In genomic region chr12:75389706-75390105, GRCh38 we compare ENCODE assay signal across 8 cellular contexts. TPM values are rescaled to one million over a fixed set of nuclear protein-coding genes. Genes with fewer than 3 reads are reported as not detected.
DNase-seq lines count a peak whose midpoint lies in the region; TF ChIP-seq lines count a peak whose summit lies in the region.
"Had no signal": no experiment of that assay in that cellular context is flagged by ENCODE, and none has a peak within 500 bp of the region (broad histone marks: within the 10 kb centered on the region; RNA-seq: fewer than 3 reads in every experiment).

No MANE protein-coding gene starts in this region.

- H2AFZ ChIP-seq in KMS-11 (ENCODE audit: low read depth) (peak overlapping the region; percentile 53), hepatocyte (peak overlapping the region; percentile 51)

- H3K27ac ChIP-seq in KMS-11 (peak overlapping the region; percentile 86; the same call in 1 of the 2 replicates), hepatocyte (peak overlapping the region; percentile 4), stomach smooth muscle (ENCODE audit: low read length) (no peak overlapping the region)

- H4K20me1 ChIP-seq in KMS-11 (ENCODE audit: insufficient read depth), result no peaks in the 10 kb centered on the region
- no peaks in the 10 kb centered on the region for H4K20me1 ChIP-seq in hepatocyte (ENCODE audit: insufficient read depth, poor library complexity, severe bottlenecking)

- peak overlapping the region; percentile 93 for H3K27ac Mint-ChIP-seq in activated CD4-positive, alpha-beta memory T cell treated with anti-CD3 and anti-CD28 coated beads for 36 hours

- no peaks in the 10 kb centered on the region for H3K9me2 ChIP-seq in hepatocyte (replicated peaks; ENCODE audit: insufficient read depth)

- H3K9ac ChIP-seq in KMS-11, result peak overlapping the region; percentile 34; the same call in 1 of the 2 replicates
- H3K9ac ChIP-seq in stomach smooth muscle (ENCODE audit: low read length in 2 of 2), result peak overlapping the region in 1 of 2 donors; percentile 98

- no peaks in the 10 kb centered on the region for H3K27me3 Mint-ChIP-seq in activated CD4-positive, alpha-beta memory T cell treated with anti-CD3 and anti-CD28 coated beads for 36 hours

- CTCF ChIA-PET in activated CD4-positive, alpha-beta memory T cell treated with anti-CD3 and anti-CD28 coated beads for 36 hours (lab: Charles Lee), result interaction anchor here (2.5 kb wide), 1 partner anchor 90 kb away, joined by 22 read pairs; the partner anchor contains the start of gene GLIPR1

- POLR2A ChIA-PET in activated CD4-positive, alpha-beta memory T cell treated with anti-CD3 and anti-CD28 coated beads for 36 hours (lab: Charles Lee), result no interaction called here

- peaks cover 37% of the 10 kb centered on the region for H3K4me1 ChIP-seq in KMS-11 (ENCODE audit: low read depth, poor library complexity, severe bottlenecking)
- no peaks in the 10 kb centered on the region for H3K4me1 ChIP-seq in hepatocyte (ENCODE audit: insufficient read depth)
- no peaks in the 10 kb centered on the region for H3K4me1 ChIP-seq in stomach smooth muscle (ENCODE audit: control insufficient read depth, insufficient read depth, low read length)

- H3K79me2 ChIP-seq in KMS-11 (ENCODE audit: insufficient read depth, low read depth) (no peaks in the 10 kb centered on the region), hepatocyte (no peaks in the 10 kb centered on the region)

- H3K4me2 ChIP-seq in KMS-11 (peak overlapping the region; percentile 89), hepatocyte (peak overlapping the region; percentile 68)

- H3K9me3 Mint-ChIP-seq in activated CD4-positive, alpha-beta memory T cell treated with anti-CD3 and anti-CD28 coated beads for 36 hours, result peaks cover 4% of the 10 kb centered on the region

- TF ChIP-seq CTCF in KMS-11 (conservative IDR thresholded peaks at IDR 0.05; ENCODE audit: low read depth, low read length) (no peak), hepatocyte (IDR thresholded peaks at IDR 0.05; ENCODE audit: poor library complexity) (no peak)

- no peaks in the 10 kb centered on the region for H3K27me3 ChIP-seq in KMS-11 (ENCODE audit: insufficient read depth, low read depth)
- no peaks in the 10 kb centered on the region for H3K27me3 ChIP-seq in hepatocyte
- H3K27me3 ChIP-seq in stomach smooth muscle (ENCODE audit: control insufficient read depth in 1 of 2, insufficient read depth in 2 of 2, low read length in 2 of 2), result no peaks in the 10 kb centered on the region

- H3K9me3 ChIP-seq in hepatocyte (ENCODE audit: low read depth) (no peaks in the 10 kb centered on the region), stomach smooth muscle (ENCODE audit: control insufficient read depth in 2 of 2, low read length in 2 of 2) (no peaks in the 10 kb centered on the region)
- H3K9me3 ChIP-seq: mucosa of descending colon had no signal

- DNase-seq in activated CD4-positive, alpha-beta memory T cell treated with anti-CD3 and anti-CD28 coated beads for 36 hours, result no peak
- DNase-seq in hepatocyte (ENCODE audit: low spot score) (no peak), NCI-H82 (lab: John Stamatoyannopoulos, UW) (no peak), retina (no peak), NCI-H82 treated with DMSO at 0.1 percent for 48 hours (lab: John Stamatoyannopoulos, UW; ENCODE audit: unreplicated experiment) (no peak)
- DNase-seq: mucosa of descending colon had no signal

- no peak overlapping the region for H3K4me3 ChIP-seq in KMS-11 (IDR thresholded peaks at IDR 0.05; ENCODE audit: insufficient read depth, low read depth, low read length)
- H3K4me3 ChIP-seq in hepatocyte, result peak overlapping the region; percentile 4
- H3K4me3 ChIP-seq in stomach smooth muscle (ENCODE audit: low read length in 2 of 2), result peak overlapping the region; percentile 84 to 96
- H3K4me3 ChIP-seq: mucosa of descending colon had no signal

- peak overlapping the region; percentile 86 for H3K4me3 Mint-ChIP-seq in activated CD4-positive, alpha-beta memory T cell treated with anti-CD3 and anti-CD28 coated beads for 36 hours

- H3K36me3 Mint-ChIP-seq in activated CD4-positive, alpha-beta memory T cell treated with anti-CD3 and anti-CD28 coated beads for 36 hours, result no peaks in the 10 kb centered on the region

- 56% methylated on average over 1 of the region's 1 CpG for WGBS in hepatocyte (ENCODE audit: low lambda C conversion rate, missing lambda C conversion rate)

- intact Hi-C loops in activated CD4-positive, alpha-beta memory T cell treated with anti-CD3 and anti-CD28 coated beads for 36 hours (cut with micrococcal nuclease), result loop anchor here (2.0 to 5.0 kb wide), 2 partner anchors 631 to 852 kb away; partner anchors contain the start of gene ATXN7L3B

- H3K4me1 Mint-ChIP-seq in activated CD4-positive, alpha-beta memory T cell treated with anti-CD3 and anti-CD28 coated beads for 36 hours (ENCODE audit: low read depth), result peaks cover 34% of the 10 kb centered on the region

- H3K36me3 ChIP-seq in KMS-11 (ENCODE audit: insufficient read depth) (no peaks in the 10 kb centered on the region), hepatocyte (replicated peaks; ENCODE audit: insufficient read depth, low read depth) (no peaks in the 10 kb centered on the region), stomach smooth muscle (ENCODE audit: control insufficient read depth in 2 of 2, insufficient read depth in 2 of 2, low read length in 2 of 2) (no peaks in the 10 kb centered on the region)

RNA-seq across cellular contexts. Expression of gene GLIPR1L2, which starts 1.2 kb away (rescaled TPM):
- total RNA-seq in activated CD4-positive, alpha-beta memory T cell treated with anti-CD3 and anti-CD28 coated beads for 36 hours, result under 1 TPM; 0.17 to 0.24 TPM
- total RNA-seq in hepatocyte, result 1.1 TPM in 1 of 2 replicates, not detected in the other
- 0.86 and 0.92 TPM in 2 replicates for polyA plus RNA-seq in hepatocyte

RNA-seq across cellular contexts. Expression of gene GLIPR1L1, which starts 55.2 kb away (rescaled TPM):
- total RNA-seq in activated CD4-positive, alpha-beta memory T cell treated with anti-CD3 and anti-CD28 coated beads for 36 hours, result not detected
- total RNA-seq in hepatocyte, result not detected in 2 replicates
- polyA plus RNA-seq in hepatocyte, result 0.27 TPM in 1 of 2 replicates, not detected in the other
- total RNA-seq: mucosa of descending colon had no signal

RNA-seq across cellular contexts. Expression of gene CAPS2, which starts 59.6 kb away (rescaled TPM):
- total RNA-seq in activated CD4-positive, alpha-beta memory T cell treated with anti-CD3 and anti-CD28 coated beads for 36 hours, result 1 to 10 TPM; 2.1 to 2.7 TPM
- 2.0 and 2.6 TPM in 2 replicates for total RNA-seq in hepatocyte
- polyA plus RNA-seq in hepatocyte, result 2.4 and 3.7 TPM in 2 replicates
